Comparison of ENCODE assay signal across 8 cellular contexts in genomic region chr4:16225996-16226815, GRCh38. TPM values are rescaled to one million over a fixed set of nuclear protein-coding genes. Genes with fewer than 3 reads are reported as not detected.
DNase-seq lines count a peak whose midpoint lies in the region; ATAC-seq and TF ChIP-seq lines count a peak whose summit lies in the region.

TAPT1 (minus strand) TSS chr4:16226471; CDS start chr4:16226457, 14 bp downstream.

- no peaks in the 10 kb centered on the region for H3K27me3 Mint-ChIP-seq in activated CD4-positive, alpha-beta memory T cell treated with anti-CD3 and anti-CD28 coated beads for 36 hours

- no peaks in the 10 kb centered on the region for H3K36me3 ChIP-seq in right lobe of liver

- no peaks in the 10 kb centered on the region for H3K27me3 ChIP-seq in right lobe of liver

- H3K36me3 Mint-ChIP-seq in activated CD4-positive, alpha-beta memory T cell treated with anti-CD3 and anti-CD28 coated beads for 36 hours: peaks cover 13% of the 10 kb centered on the region

- peak within 1 kb of the TSS; percentile 67 to 76 (median 75) for H3K4me3 ChIP-seq in right lobe of liver

- intact Hi-C loops in activated CD4-positive, alpha-beta memory T cell treated with anti-CD3 and anti-CD28 coated beads for 36 hours (cut with micrococcal nuclease): loop anchor here (1.0 to 10.0 kb wide), 6 partner anchors 9 to 1586 kb away; partner anchors contain the start of genes DCAF16, FBXL5 and NCAPG
- intact Hi-C loops in right lobe of liver (cut with DNase I): no loop called here

- 0% methylated on average over 5 of the region's 135 CpGs for WGBS in right lobe of liver (ENCODE audit: insufficient coverage, low coverage, low lambda C conversion rate, missing lambda C conversion rate)

- CTCF ChIA-PET in activated CD4-positive, alpha-beta memory T cell treated with anti-CD3 and anti-CD28 coated beads for 36 hours (lab: Charles Lee): interaction anchor here (0.5 kb wide), 1 partner anchor 256 kb away, joined by 5 read pairs; no protein-coding TSS in a partner anchor

- POLR2A ChIA-PET in activated CD4-positive, alpha-beta memory T cell treated with anti-CD3 and anti-CD28 coated beads for 36 hours (lab: Charles Lee): interaction anchor here (0.7 to 1.3 kb wide), 2 partner anchors 9 to 1585 kb away, joined by 3 to 5 read pairs; no protein-coding TSS in a partner anchor

- H3K4me1 Mint-ChIP-seq in activated CD4-positive, alpha-beta memory T cell treated with anti-CD3 and anti-CD28 coated beads for 36 hours (ENCODE audit: low read depth): peaks cover 61% of the 10 kb centered on the region

- no peaks in the 10 kb centered on the region for H3K9me3 ChIP-seq in right lobe of liver

- peak within 1 kb of the TSS; percentile 94 for H3K4me3 Mint-ChIP-seq in activated CD4-positive, alpha-beta memory T cell treated with anti-CD3 and anti-CD28 coated beads for 36 hours

- H3K4me1 ChIP-seq in right lobe of liver: peaks cover 0 to 47% (median 12%) of the 10 kb centered on the region in 4 donors

- ATAC-seq in HG02885 (IDR thresholded peaks at IDR 0.05; ENCODE audit: poor library complexity, unreplicated experiment) (peak; percentile 78), right lobe of liver (peak; percentile 68 to 83 (median 72))

- peak within 1 kb of the TSS; percentile 81 to 93 (median 93) for H3K27ac ChIP-seq in right lobe of liver

- peak; percentile 44 for DNase-seq in SIG-M5 treated with dmso at 0.1 percent for 504 hours (lab: John Stamatoyannopoulos, UW; ENCODE audit: unreplicated experiment)
- no peak for DNase-seq in SIG-M5 (lab: John Stamatoyannopoulos, UW)
- DNase-seq in NCI-H2196 (lab: John Stamatoyannopoulos, UW; ENCODE audit: unreplicated experiment): peak; percentile 67
- DNase-seq in activated CD4-positive, alpha-beta memory T cell treated with anti-CD3 and anti-CD28 coated beads for 36 hours: peak; percentile 87
- peak in 1 of 2 donors; percentile 71 for DNase-seq in dermis microvascular lymphatic vessel endothelial cell (ENCODE audit: low read depth in 2 of 2)
- peak; percentile 88 to 91 (median 91) for DNase-seq in right lobe of liver
- DNase-seq in stimulated activated CD4-positive, alpha-beta T cell treated with anti-CD3 and anti-CD28 coated beads, Interleukin-4, amount 100 ng/mL, for 48 hours (ENCODE audit: low read depth in 2 of 2): peak; percentile 68 to 73

- peak within 1 kb of the TSS; percentile 96 for H3K27ac Mint-ChIP-seq in activated CD4-positive, alpha-beta memory T cell treated with anti-CD3 and anti-CD28 coated beads for 36 hours

- no peak for TF ChIP-seq CTCF in right lobe of liver (IDR thresholded peaks at IDR 0.05)

- no peaks in the 10 kb centered on the region for H3K9me3 Mint-ChIP-seq in activated CD4-positive, alpha-beta memory T cell treated with anti-CD3 and anti-CD28 coated beads for 36 hours

- no peak for TF ChIP-seq POLR2A in right lobe of liver (IDR thresholded peaks at IDR 0.05)

RNA-seq across cellular contexts. Expression of gene TAPT1, which starts in this region (rescaled TPM):
- 10 to 100 TPM; 35.6 TPM for total RNA-seq in activated CD4-positive, alpha-beta memory T cell treated with anti-CD3 and anti-CD28 coated beads for 36 hours
- total RNA-seq in dermis microvascular lymphatic vessel endothelial cell (11.8 and 16.7 TPM in 2 replicates), right lobe of liver (10 to 100 TPM; 10.8 to 57.3 (median 40.1) TPM)
